In the genomic region with DNA sequence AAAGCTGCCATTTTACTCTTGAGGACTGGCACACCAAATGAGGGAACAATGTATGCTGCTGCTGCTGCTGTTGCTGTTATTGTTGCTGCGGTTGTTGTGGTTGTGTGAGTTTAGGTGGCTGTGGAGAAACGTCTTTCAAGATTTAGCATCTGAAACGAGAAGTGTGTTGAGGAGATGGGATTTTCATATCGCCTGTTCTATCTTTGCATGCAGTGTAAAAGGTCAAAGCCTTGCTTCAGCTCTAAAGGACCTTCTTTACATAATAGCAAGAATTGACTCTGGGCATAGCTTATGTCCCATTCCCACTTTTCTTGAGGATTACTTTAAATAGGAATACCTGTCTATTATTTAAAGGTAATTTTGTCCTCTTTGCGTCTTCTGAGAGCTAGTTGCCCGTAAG, we compare ENCODE assay signal across 6 cellular contexts.
A peak's percentile ranks its signal among the peaks of the same experiment; 100 is the strongest.
DNase-seq lines count a peak whose midpoint lies in the region; ATAC-seq and FAIRE-seq lines count a peak whose summit lies in the region.
"Not testable (repeated sequence)": the region's sequence is repeated elsewhere in the genome, so short reads cannot be mapped to it uniquely, and the experiment has no call there.

No MANE protein-coding gene starts in this region.

- DNase-seq in HTR-8/SVneo (ENCODE audit: insufficient read length, low spot score): not testable (repeated sequence)
- DNase-seq in MV-4-11 (lab: John Stamatoyannopoulos, UW): peak; percentile 90

- ATAC-seq in GM18868 (IDR thresholded peaks at IDR 0.05; ENCODE audit: unreplicated experiment) (peak; percentile 67), GM21515 (IDR thresholded peaks at IDR 0.05; ENCODE audit: unreplicated experiment) (peak; percentile 66), HG02571 (IDR thresholded peaks at IDR 0.05; ENCODE audit: unreplicated experiment) (peak; percentile 59), HG03066 (IDR thresholded peaks at IDR 0.05; ENCODE audit: low read depth, unreplicated experiment) (peak; percentile 75)

- peak; percentile 49 for FAIRE-seq in HTR-8/SVneo (lab: Jason Lieb, UNC)
